1 cellular context compared by ENCODE assay signal in the genomic region with DNA sequence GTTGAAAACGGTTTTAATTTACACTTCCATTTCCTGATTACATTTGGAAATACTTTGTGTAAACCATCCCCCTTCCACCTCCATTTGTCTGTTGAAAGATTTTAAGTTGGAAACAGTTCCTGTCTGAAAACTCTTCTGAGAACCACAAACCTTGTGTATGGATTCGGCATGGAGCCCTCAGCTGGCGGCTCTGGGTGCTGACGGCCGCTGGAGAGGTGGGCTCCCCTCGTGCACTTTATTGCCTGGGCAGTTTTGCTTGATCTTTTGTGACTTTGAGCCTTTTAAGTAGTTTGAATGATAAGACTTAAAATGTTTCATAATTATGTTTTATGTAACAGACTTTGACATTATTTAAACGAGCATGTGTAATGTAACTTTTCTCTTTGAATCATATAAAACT.
TF ChIP-seq lines count a peak whose summit lies in the region.

No MANE protein-coding gene starts in this region.

TF ChIP-seq in IMR-90, 13 proteins besides CTCF, POLR2A, EP300 and RAD21:
- TF ChIP-seq MAZ (IDR thresholded peaks at IDR 0.05; ENCODE audit: borderline replicate concordance, low read depth, low read length) (no peak), SMC3 (IDR thresholded peaks at IDR 0.05; ENCODE audit: low read depth, low read length) (peak; percentile 15; the same call in 1 of the 2 replicates), CEBPB (IDR thresholded peaks at IDR 0.05; ENCODE audit: low read depth, low read length) (no peak)
